In genomic region chr2:126627623-126628022, GRCh38 we compare ENCODE assay signal across 22 cellular contexts.
"Had no signal": no experiment of that assay in that cellular context is flagged by ENCODE, and none has a peak within 500 bp of the region (broad histone marks: within the 10 kb centered on the region; RNA-seq: fewer than 3 reads in every experiment).

No MANE protein-coding gene starts in this region.

- H3K9me3 Mint-ChIP-seq: activated CD4-positive, alpha-beta T cell treated with anti-CD3 and anti-CD28 coated beads, Interleukin-2, amount 10 ng/mL, durations not matched to agents 24 days and 14 days; activated CD8-positive, alpha-beta T cell treated with anti-CD3 and anti-CD28 coated beads for 36 hours; activated T-cell treated with anti-CD3 and anti-CD28 coated beads, Interleukin-2, amount 50 U/mL, for 24 hours; activated T-helper 2 cell treated with anti-CD3 and anti-CD28 coated beads, Interferon-gamma antibody, Interleukin-2, Interleukin-4, amounts not matched to agents 10 μg/mL and 5 μg/mL and 100 μg/mL, durations not matched to agents 14 hours and 24 hours and 36 hours; memory B cell; natural killer cell; stimulated activated memory B cell treated with anti-CD40 and anti-IgM and Interleukin-4, amounts not matched to agents 10 μg/mL and 1 μg/mL and 100 μg/mL, for 72 hours; type B pancreatic cell had no signal

- H3K36me3 Mint-ChIP-seq: activated naive CD8-positive, alpha-beta T cell treated with anti-CD3 and anti-CD28 coated beads, Interleukin-2, amount 10 ng/mL, durations not matched to agents 7 days and 5 days; memory B cell; natural killer cell; stimulated activated memory B cell treated with anti-CD40 and anti-IgM and Interleukin-4, amounts not matched to agents 10 μg/mL and 1 μg/mL and 100 μg/mL, for 72 hours; type B pancreatic cell had no signal

- ATAC-seq: activated CD8-positive, alpha-beta T cell treated with anti-CD3 and anti-CD28 coated beads for 36 hours; left lobe of liver; mucosa of descending colon; natural killer cell; sciatic nerve; stimulated activated memory B cell treated with anti-CD40 and anti-IgM and Interleukin-4, amounts not matched to agents 10 μg/mL and 1 μg/mL and 100 μg/mL, for 72 hours had no signal

- H3K27me3 Mint-ChIP-seq: activated CD8-positive, alpha-beta T cell treated with anti-CD3 and anti-CD28 coated beads for 36 hours; type B pancreatic cell had no signal

- H3K36me3 ChIP-seq: breast epithelium, pancreas, spleen had no signal

- H3K4me3 ChIP-seq: breast epithelium, dorsolateral prefrontal cortex, mucosa of descending colon, pancreas, spleen, testis had no signal

- H3K27ac Mint-ChIP-seq: activated CD4-positive, alpha-beta T cell treated with anti-CD3 and anti-CD28 coated beads, Interleukin-2, amount 10 ng/mL, durations not matched to agents 24 days and 14 days; activated CD8-positive, alpha-beta T cell treated with anti-CD3 and anti-CD28 coated beads for 36 hours; activated naive CD8-positive, alpha-beta T cell treated with anti-CD3 and anti-CD28 coated beads, Interleukin-2, amount 10 ng/mL, durations not matched to agents 7 days and 5 days; activated T-cell treated with anti-CD3 and anti-CD28 coated beads, Interleukin-2, amount 50 U/mL, for 24 hours; activated T-helper 2 cell treated with anti-CD3 and anti-CD28 coated beads, Interferon-gamma antibody, Interleukin-2, Interleukin-4, amounts not matched to agents 10 μg/mL and 5 μg/mL and 100 μg/mL, durations not matched to agents 14 hours and 24 hours and 36 hours; memory B cell; natural killer cell; stimulated activated memory B cell treated with anti-CD40 and anti-IgM and Interleukin-4, amounts not matched to agents 10 μg/mL and 1 μg/mL and 100 μg/mL, for 72 hours; type B pancreatic cell had no signal

- H3K4me1 Mint-ChIP-seq: activated CD4-positive, alpha-beta T cell treated with anti-CD3 and anti-CD28 coated beads, Interleukin-2, amount 10 ng/mL, durations not matched to agents 24 days and 14 days; activated naive CD8-positive, alpha-beta T cell treated with anti-CD3 and anti-CD28 coated beads, Interleukin-2, amount 10 ng/mL, durations not matched to agents 7 days and 5 days; natural killer cell; stimulated activated memory B cell treated with anti-CD40 and anti-IgM and Interleukin-4, amounts not matched to agents 10 μg/mL and 1 μg/mL and 100 μg/mL, for 72 hours had no signal

- H3K9me3 ChIP-seq: breast epithelium, mucosa of descending colon, pancreas, spleen, testis had no signal

- H3K27ac ChIP-seq: breast epithelium, dorsolateral prefrontal cortex, pancreas, testis had no signal

- DNase-seq: activated CD4-positive, alpha-beta T cell treated with anti-CD3 and anti-CD28 coated beads, Interleukin-2, amount 10 ng/mL, durations not matched to agents 24 days and 14 days; activated CD8-positive, alpha-beta T cell treated with anti-CD3 and anti-CD28 coated beads for 36 hours; activated naive CD4-positive, alpha-beta T cell treated with Interleukin-2 at 50 U/mL for 16 hours; activated naive CD8-positive, alpha-beta T cell treated with anti-CD3 and anti-CD28 coated beads, Interleukin-2, amount 10 ng/mL, durations not matched to agents 7 days and 5 days; activated T-cell treated with anti-CD3 and anti-CD28 coated beads, Interleukin-2, amount 50 U/mL, for 24 hours; aorta; dorsolateral prefrontal cortex; islet precursor cell; mucosa of descending colon; natural killer cell; pancreas; spleen; stimulated activated CD4-positive, alpha-beta T cell treated with anti-CD3 and anti-CD28 coated beads, Interleukin-4, amount 100 ng/mL, for 4 hours; T1000; testis had no signal

- H3K27me3 ChIP-seq: breast epithelium, dorsolateral prefrontal cortex, pancreas, spleen, testis had no signal

- H3K4me3 Mint-ChIP-seq: activated CD4-positive, alpha-beta T cell treated with anti-CD3 and anti-CD28 coated beads, Interleukin-2, amount 10 ng/mL, durations not matched to agents 24 days and 14 days; activated CD8-positive, alpha-beta T cell treated with anti-CD3 and anti-CD28 coated beads for 36 hours; activated naive CD8-positive, alpha-beta T cell treated with anti-CD3 and anti-CD28 coated beads, Interleukin-2, amount 10 ng/mL, durations not matched to agents 7 days and 5 days; activated T-cell treated with anti-CD3 and anti-CD28 coated beads, Interleukin-2, amount 50 U/mL, for 24 hours; memory B cell; natural killer cell; stimulated activated memory B cell treated with anti-CD40 and anti-IgM and Interleukin-4, amounts not matched to agents 10 μg/mL and 1 μg/mL and 100 μg/mL, for 72 hours; type B pancreatic cell had no signal

- H3K4me1 ChIP-seq: breast epithelium, pancreas, testis had no signal
